Comparison of ENCODE assay signal across 21 cellular contexts in genomic region chr6:11634110-11634509, GRCh38.
"Had no signal": no experiment of that assay in that cellular context is flagged by ENCODE, and none has a peak within 500 bp of the region (broad histone marks: within the 10 kb centered on the region; RNA-seq: fewer than 3 reads in every experiment).

No MANE protein-coding gene starts in this region.

- H3K27me3 ChIP-seq: dorsolateral prefrontal cortex, heart left ventricle, right atrium auricular region, sigmoid colon, stomach had no signal

- H3K36me3 Mint-ChIP-seq: mesothelial cell of epicardium; naive thymus-derived CD8-positive, alpha-beta T cell; type B pancreatic cell had no signal

- H3K27me3 Mint-ChIP-seq: type B pancreatic cell had no signal

- H3K36me3 ChIP-seq: heart left ventricle, right atrium auricular region, sigmoid colon, stomach, thoracic aorta had no signal

- DNase-seq: cortex of kidney; dorsolateral prefrontal cortex; effector CD8-positive, alpha-beta T cell; erythroblast; foreskin melanocyte; heart left ventricle; hypothalamus; islet precursor cell; mammary epithelial cell; naive thymus-derived CD8-positive, alpha-beta T cell; sigmoid colon; small intestine; stimulated activated CD4-positive, alpha-beta T cell treated with anti-CD3 and anti-CD28 coated beads, Interleukin-12 subunit alpha, Interleukin-12 subunit beta, amount 100 ng/mL, for 4 hours; stimulated activated naive CD4-positive, alpha-beta T cell; stomach had no signal

- H3K4me1 ChIP-seq: heart left ventricle, right atrium auricular region, sigmoid colon had no signal

- H3K4me3 Mint-ChIP-seq: central memory CD8-positive, alpha-beta T cell; mesothelial cell of epicardium; naive thymus-derived CD8-positive, alpha-beta T cell; type B pancreatic cell had no signal

- H3K4me3 ChIP-seq: dorsolateral prefrontal cortex, heart left ventricle, right atrium auricular region, sigmoid colon, stomach, thoracic aorta had no signal

- H3K27ac ChIP-seq: heart left ventricle, right atrium auricular region, sigmoid colon, stomach, thoracic aorta had no signal

- ATAC-seq: heart left ventricle; left lobe of liver; naive thymus-derived CD8-positive, alpha-beta T cell had no signal

- H3K9me3 ChIP-seq: heart left ventricle, right atrium auricular region, sigmoid colon, stomach, thoracic aorta had no signal

- H3K9me3 Mint-ChIP-seq: central memory CD8-positive, alpha-beta T cell; mesothelial cell of epicardium; naive thymus-derived CD8-positive, alpha-beta T cell; type B pancreatic cell had no signal

- H3K4me1 Mint-ChIP-seq: central memory CD8-positive, alpha-beta T cell; mesothelial cell of epicardium; naive thymus-derived CD8-positive, alpha-beta T cell had no signal

- H3K27ac Mint-ChIP-seq: mesothelial cell of epicardium; naive thymus-derived CD8-positive, alpha-beta T cell; type B pancreatic cell had no signal
